In the genomic region with DNA sequence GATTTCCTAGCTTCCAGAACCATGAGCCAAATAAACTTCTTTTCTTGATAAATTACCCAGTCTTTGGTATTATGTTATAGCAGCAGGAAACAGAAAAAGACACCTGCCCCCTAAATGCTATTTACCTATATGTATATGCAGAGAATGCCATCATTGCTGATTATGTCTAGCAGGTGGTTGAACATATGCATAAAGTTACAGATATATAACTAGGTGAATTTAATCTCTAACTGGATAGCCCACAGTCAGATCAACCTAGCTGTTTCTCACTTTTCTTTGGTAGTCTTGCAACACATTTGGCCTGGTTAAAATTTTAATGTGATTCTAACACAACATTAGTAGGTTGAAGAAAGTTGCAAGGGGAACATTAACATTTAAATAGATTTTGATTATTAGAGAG, we compare ENCODE assay signal across 17 cellular contexts. TPM values are rescaled to one million over a fixed set of nuclear protein-coding genes. Genes with fewer than 3 reads are reported as not detected.
A peak's percentile ranks its signal among the peaks of the same experiment; 100 is the strongest.
DNase-seq lines count a peak whose midpoint lies in the region; ATAC-seq and TF ChIP-seq lines count a peak whose summit lies in the region.
"Had no signal": no experiment of that assay in that cellular context is flagged by ENCODE, and none has a peak within 500 bp of the region (broad histone marks: within the 10 kb centered on the region; RNA-seq: fewer than 3 reads in every experiment).

No MANE protein-coding gene starts in this region.

- no peak for DNase-seq in activated naive CD8-positive, alpha-beta T cell treated with anti-CD3 and anti-CD28 coated beads, Interleukin-2, amount 50 U/mL, for 24 hours
- DNase-seq in mesothelial cell of epicardium (ENCODE audit: low spot score in 2 of 2, unreplicated experiment in 2 of 2) (no peak), osteocyte (ENCODE audit: extremely low spot score, unreplicated experiment) (no peak), progenitor cell of endocrine pancreas (ENCODE audit: low spot score, unreplicated experiment) (no peak), endothelial cell (ENCODE audit: low spot score) (no peak), mucosa of gallbladder (ENCODE audit: low spot score) (no peak)
- DNase-seq: 8988T; AML-193; CD4-positive, alpha-beta memory T cell; COR-L47; DMS153; DMS79 treated with DMSO at 0.1 percent for 48 hours; H7 had no signal

- H3K27me3 Mint-ChIP-seq in activated naive CD8-positive, alpha-beta T cell: no peaks in the 10 kb centered on the region
- no peaks in the 10 kb centered on the region for H3K27me3 Mint-ChIP-seq in activated naive CD8-positive, alpha-beta T cell treated with anti-CD3 and anti-CD28 coated beads, Interleukin-2, amount 50 U/mL, for 24 hours
- H3K27me3 Mint-ChIP-seq in mesothelial cell of epicardium (ENCODE audit: low read depth): no peaks in the 10 kb centered on the region
- no peaks in the 10 kb centered on the region for H3K27me3 Mint-ChIP-seq in osteocyte (ENCODE audit: unreplicated experiment)
- H3K27me3 Mint-ChIP-seq in progenitor cell of endocrine pancreas: no peaks in the 10 kb centered on the region
- H3K27me3 Mint-ChIP-seq in endothelial cell (ENCODE audit: unreplicated experiment): peaks cover 1% of the 10 kb centered on the region
- H3K27me3 Mint-ChIP-seq: CD4-positive, alpha-beta memory T cell had no signal

- H3K4me3 Mint-ChIP-seq in activated naive CD8-positive, alpha-beta T cell: no peak overlapping the region
- H3K4me3 Mint-ChIP-seq in activated naive CD8-positive, alpha-beta T cell treated with anti-CD3 and anti-CD28 coated beads, Interleukin-2, amount 50 U/mL, for 24 hours: no peak overlapping the region
- H3K4me3 Mint-ChIP-seq in mesothelial cell of epicardium (no peak overlapping the region), osteocyte (ENCODE audit: unreplicated experiment) (no peak overlapping the region), progenitor cell of endocrine pancreas (ENCODE audit: low read depth) (no peak overlapping the region), endothelial cell (ENCODE audit: unreplicated experiment) (no peak overlapping the region)
- H3K4me3 Mint-ChIP-seq: CD4-positive, alpha-beta memory T cell; GM23338 had no signal

- H3K27ac Mint-ChIP-seq in activated naive CD8-positive, alpha-beta T cell: peak overlapping the region; percentile 67
- no peak overlapping the region for H3K27ac Mint-ChIP-seq in activated naive CD8-positive, alpha-beta T cell treated with anti-CD3 and anti-CD28 coated beads, Interleukin-2, amount 50 U/mL, for 24 hours
- peak overlapping the region; percentile 52 for H3K27ac Mint-ChIP-seq in mesothelial cell of epicardium
- H3K27ac Mint-ChIP-seq in osteocyte (ENCODE audit: unreplicated experiment): peak overlapping the region; percentile 65
- H3K27ac Mint-ChIP-seq in progenitor cell of endocrine pancreas: no peak overlapping the region
- H3K27ac Mint-ChIP-seq in endothelial cell (ENCODE audit: unreplicated experiment): no peak overlapping the region
- H3K27ac Mint-ChIP-seq: GM23338 had no signal

- H3K4me1 Mint-ChIP-seq in activated naive CD8-positive, alpha-beta T cell (ENCODE audit: low read depth): peaks cover 33% of the 10 kb centered on the region
- H3K4me1 Mint-ChIP-seq in activated naive CD8-positive, alpha-beta T cell treated with anti-CD3 and anti-CD28 coated beads, Interleukin-2, amount 50 U/mL, for 24 hours: peaks cover 21% of the 10 kb centered on the region
- H3K4me1 Mint-ChIP-seq in mesothelial cell of epicardium (peaks cover 18% of the 10 kb centered on the region), osteocyte (ENCODE audit: unreplicated experiment) (peaks cover 15% of the 10 kb centered on the region), progenitor cell of endocrine pancreas (ENCODE audit: low read depth) (no peaks in the 10 kb centered on the region), endothelial cell (ENCODE audit: unreplicated experiment) (peaks cover 13% of the 10 kb centered on the region)

- ATAC-seq in activated naive CD8-positive, alpha-beta T cell treated with anti-CD3 and anti-CD28 coated beads, Interleukin-2, amount 50 U/mL, for 24 hours: no peak
- peak; percentile 61 for ATAC-seq in HG03175 (IDR thresholded peaks at IDR 0.05; ENCODE audit: unreplicated experiment)
- ATAC-seq: GM23338, HepG2 had no signal

- TF ChIP-seq CTCF in mesothelial cell of epicardium (IDR thresholded peaks at IDR 0.05; ENCODE audit: unreplicated experiment) (no peak), osteocyte (IDR thresholded peaks at IDR 0.05) (no peak), progenitor cell of endocrine pancreas (IDR thresholded peaks at IDR 0.05; ENCODE audit: unreplicated experiment) (no peak), endothelial cell (IDR thresholded peaks at IDR 0.05; ENCODE audit: unreplicated experiment) (no peak)

- peaks cover 2% of the 10 kb centered on the region for H3K36me3 Mint-ChIP-seq in activated naive CD8-positive, alpha-beta T cell
- H3K36me3 Mint-ChIP-seq in activated naive CD8-positive, alpha-beta T cell treated with anti-CD3 and anti-CD28 coated beads, Interleukin-2, amount 50 U/mL, for 24 hours (ENCODE audit: low read depth): peaks cover 1% of the 10 kb centered on the region
- H3K36me3 Mint-ChIP-seq in mesothelial cell of epicardium: peaks cover 14% of the 10 kb centered on the region
- H3K36me3 Mint-ChIP-seq in osteocyte (ENCODE audit: unreplicated experiment): no peaks in the 10 kb centered on the region
- H3K36me3 Mint-ChIP-seq in progenitor cell of endocrine pancreas (ENCODE audit: insufficient read depth): no peaks in the 10 kb centered on the region
- H3K36me3 Mint-ChIP-seq in endothelial cell (ENCODE audit: low read depth, unreplicated experiment): no peaks in the 10 kb centered on the region
- H3K36me3 Mint-ChIP-seq: CD4-positive, alpha-beta memory T cell had no signal

- H3K9me3 Mint-ChIP-seq in activated naive CD8-positive, alpha-beta T cell (ENCODE audit: low read depth): no peaks in the 10 kb centered on the region
- peaks cover 12% of the 10 kb centered on the region for H3K9me3 Mint-ChIP-seq in activated naive CD8-positive, alpha-beta T cell treated with anti-CD3 and anti-CD28 coated beads, Interleukin-2, amount 50 U/mL, for 24 hours
- H3K9me3 Mint-ChIP-seq in mesothelial cell of epicardium (peaks cover 31% of the 10 kb centered on the region), osteocyte (ENCODE audit: unreplicated experiment) (peaks cover 14% of the 10 kb centered on the region), progenitor cell of endocrine pancreas (ENCODE audit: low read depth) (peaks cover 3% of the 10 kb centered on the region), endothelial cell (ENCODE audit: unreplicated experiment) (no peaks in the 10 kb centered on the region)
- H3K9me3 Mint-ChIP-seq: GM23338 had no signal

RNA-seq across cellular contexts. Expression of gene CERS6, which starts 7.1 kb away (rescaled TPM):
- 66.1 to 67.4 TPM (median 66.5 TPM) in 3 replicates for total RNA-seq in mesothelial cell of epicardium
- 29.8 and 30.9 TPM in 2 replicates for total RNA-seq in osteocyte
- 32.5 and 34.0 TPM in 2 replicates for total RNA-seq in progenitor cell of endocrine pancreas
- 36.4 TPM for total RNA-seq in endothelial cell (ENCODE audit: unreplicated experiment)
- 22.4 TPM for total RNA-seq in mucosa of gallbladder

Comparison
In these comparisons a context has a peak if more than half of its experiments do, and no peak if none do; other contexts are left out.
1. H3K27ac Mint-ChIP-seq: peak in activated naive CD8-positive, alpha-beta T cell (single experiment), mesothelial cell of epicardium (single experiment) and osteocyte (single experiment); none in activated naive CD8-positive, alpha-beta T cell treated with anti-CD3 and anti-CD28 coated beads, Interleukin-2, amount 50 U/mL, for 24 hours (single experiment), progenitor cell of endocrine pancreas (single experiment) and endothelial cell (single experiment).